10 cellular contexts compared by ENCODE assay signal in the genomic region with DNA sequence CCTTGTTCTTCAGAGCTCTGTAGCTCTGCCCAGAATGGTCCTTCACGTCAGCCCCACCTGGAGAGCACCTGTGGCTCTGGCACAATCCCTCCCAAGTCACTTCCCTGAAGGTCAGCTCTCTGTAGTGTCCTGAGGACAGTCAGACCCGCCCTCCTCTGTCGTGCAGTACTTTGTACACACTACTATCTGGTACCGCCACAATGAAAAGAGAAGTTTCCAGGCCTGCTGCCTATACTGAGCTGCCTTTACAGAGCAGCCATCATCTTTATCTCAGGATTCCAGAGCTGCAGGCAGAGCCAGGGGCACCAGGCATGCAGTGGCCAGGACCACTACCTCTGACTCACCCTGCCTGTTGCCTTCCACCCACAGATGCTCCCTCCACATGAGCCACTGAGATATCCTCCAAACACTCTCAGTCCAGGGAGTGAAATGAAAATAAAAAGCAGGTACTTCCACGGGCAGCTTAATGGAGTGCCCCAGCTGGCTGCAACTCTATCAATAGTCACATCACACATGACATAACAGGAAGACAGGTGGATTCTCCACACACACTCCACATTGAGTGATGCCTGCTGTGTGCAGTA. TPM values are rescaled to one million over a fixed set of nuclear protein-coding genes. Genes with fewer than 3 reads are reported as not detected.
A peak's percentile ranks its signal among the peaks of the same experiment; 100 is the strongest.
DNase-seq lines count a peak whose midpoint lies in the region; ATAC-seq and TF ChIP-seq lines count a peak whose summit lies in the region.
"Had no signal": no experiment of that assay in that cellular context is flagged by ENCODE, and none has a peak within 500 bp of the region (broad histone marks: within the 10 kb centered on the region; RNA-seq: fewer than 3 reads in every experiment).

No MANE protein-coding gene starts in this region.

- H3K36me3 ChIP-seq in hepatocyte (replicated peaks; ENCODE audit: insufficient read depth, low read depth) (no peaks in the 10 kb centered on the region), stomach (no peaks in the 10 kb centered on the region), HAP-1 (replicated peaks) (no peaks in the 10 kb centered on the region)

- H3K4me3 ChIP-seq in hepatocyte (no peak overlapping the region), stomach (no peak overlapping the region), HAP-1 (no peak overlapping the region)
- H3K4me3 ChIP-seq: BLaER1 had no signal

- H3K4me1 ChIP-seq in hepatocyte (ENCODE audit: insufficient read depth) (peaks cover 82% of the 10 kb centered on the region), stomach (peaks cover 46 to 93% (median 71%) of the 10 kb centered on the region in 4 donors), HAP-1 (no peaks in the 10 kb centered on the region)

- H2AFZ ChIP-seq in hepatocyte: no peak overlapping the region

- peaks cover 3% of the 10 kb centered on the region for H3K27me3 Mint-ChIP-seq in endothelial cell (ENCODE audit: unreplicated experiment)

- intact Hi-C loops in stomach (cut with DNase I; ENCODE audit: low total_unique reads): no loop called here

- no peak for TF ChIP-seq CTCF in VCaP (conservative IDR thresholded peaks at IDR 0.05)
- no peak for TF ChIP-seq CTCF in hepatocyte (IDR thresholded peaks at IDR 0.05; ENCODE audit: poor library complexity)
- TF ChIP-seq CTCF in stomach (IDR thresholded peaks at IDR 0.05): no peak
- TF ChIP-seq CTCF in endothelial cell (IDR thresholded peaks at IDR 0.05; ENCODE audit: unreplicated experiment): no peak

- no peak overlapping the region for H3K27ac Mint-ChIP-seq in endothelial cell (ENCODE audit: unreplicated experiment)

- peak overlapping the region; percentile 45 for H3K4me2 ChIP-seq in hepatocyte
- H3K4me2 ChIP-seq: BLaER1 had no signal

- no peaks in the 10 kb centered on the region for H3K9me3 Mint-ChIP-seq in endothelial cell (ENCODE audit: unreplicated experiment)

- no peak overlapping the region for H3K4me3 Mint-ChIP-seq in endothelial cell (ENCODE audit: unreplicated experiment)

- no peak for TF ChIP-seq POLR2A in stomach (IDR thresholded peaks at IDR 0.05)

- peak; percentile 21 to 29 for ATAC-seq in activated CD4-positive, CD25-positive, alpha-beta regulatory T cell treated with anti-CD3 and anti-CD28 coated beads, Interleukin-2, amount 50 U/mL, for 24 hours

- H3K27ac ChIP-seq in VCaP: peak overlapping the region; percentile 75; the same call in 1 of the 2 replicates
- H3K27ac ChIP-seq in hepatocyte: peak overlapping the region; percentile 89
- peak overlapping the region; percentile 7 to 64 (median 47) for H3K27ac ChIP-seq in stomach
- H3K27ac ChIP-seq: BLaER1 had no signal

- no peaks in the 10 kb centered on the region for H3K9me2 ChIP-seq in hepatocyte (replicated peaks; ENCODE audit: insufficient read depth)

- TF ChIP-seq EP300 in stomach (IDR thresholded peaks at IDR 0.05): no peak

- H4K20me1 ChIP-seq in hepatocyte (ENCODE audit: insufficient read depth, poor library complexity, severe bottlenecking): peaks cover 7% of the 10 kb centered on the region

- peaks cover 5% of the 10 kb centered on the region for H3K36me3 Mint-ChIP-seq in endothelial cell (ENCODE audit: low read depth, unreplicated experiment)

- H3K4me1 Mint-ChIP-seq in endothelial cell (ENCODE audit: unreplicated experiment): peaks cover 24% of the 10 kb centered on the region

- H3K79me2 ChIP-seq in hepatocyte: peaks cover 91% of the 10 kb centered on the region

- 34% methylated on average over 5 of the region's 5 CpGs for whole genome bisulfite sequencing in hepatocyte (ENCODE audit: low lambda C conversion rate, missing lambda C conversion rate)
- WGBS in stomach, 5 donors: 27 to 46% (median 34%) methylated on average over 5 of the region's 5 CpGs

- in situ Hi-C loops in HAP-1 (cut with MboI; ENCODE audit: low sequenced_read_pairs): no loop called here

- no peak for DNase-seq in activated CD4-positive, CD25-positive, alpha-beta regulatory T cell treated with anti-CD3 and anti-CD28 coated beads, Interleukin-2, amount 50 U/mL, for 72 hours
- DNase-seq in hepatocyte (ENCODE audit: low spot score) (peak; percentile 79), stomach (peak; percentile 72), HAP-1 (ENCODE audit: low spot score in 2 of 2) (no peak), cortex of kidney (lab: John Stamatoyannopoulos, UW) (no peak), endothelial cell (ENCODE audit: low spot score) (no peak)
- DNase-seq: NCI-H2081 treated with DMSO at 0.1 percent for 48 hours had no signal

- H3K9me3 ChIP-seq in hepatocyte (ENCODE audit: low read depth) (no peaks in the 10 kb centered on the region), stomach (no peaks in the 10 kb centered on the region), HAP-1 (no peaks in the 10 kb centered on the region)
- H3K9me3 ChIP-seq: BLaER1 had no signal

- no peaks in the 10 kb centered on the region for H3K27me3 ChIP-seq in hepatocyte
- no peaks in the 10 kb centered on the region for H3K27me3 ChIP-seq in stomach
- H3K27me3 ChIP-seq in HAP-1 (ENCODE audit: low read depth): no peaks in the 10 kb centered on the region
- H3K27me3 ChIP-seq: BLaER1 had no signal

RNA-seq across cellular contexts. Expression of gene PACSIN2, which starts 7.3 kb away (rescaled TPM):
- total RNA-seq in hepatocyte: 77.7 and 87.4 TPM in 2 replicates
- 85.5 and 86.3 TPM in 2 replicates for polyA plus RNA-seq in hepatocyte
- total RNA-seq in stomach: 100 to 1,000 TPM in 2 of 5 donors, 10 to 100 TPM in 3; 69.8 to 154 (median 87.9) TPM
- polyA plus RNA-seq in stomach: 10 to 100 TPM; 24.9 to 44.0 (median 34.7) TPM
- 93.7 TPM for total RNA-seq in endothelial cell (ENCODE audit: unreplicated experiment)

Comparison
In these comparisons a context has a peak if more than half of its experiments do, and no peak if none do; other contexts are left out.
1. DNase-seq: peak in hepatocyte (single experiment) and stomach (single experiment); none in activated CD4-positive, CD25-positive, alpha-beta regulatory T cell treated with anti-CD3 and anti-CD28 coated beads, Interleukin-2, amount 50 U/mL, for 72 hours (single experiment), HAP-1 (0 of 2), cortex of kidney (single experiment) and endothelial cell (single experiment).
2. Peak in every context shown above with its lines, with median percentiles within 50 percentile points of each other: H3K27ac ChIP-seq.